Comparison of ENCODE assay signal across 12 cellular contexts in genomic region chr12:106987846-106988245, GRCh38. TPM values are rescaled to one million over a fixed set of nuclear protein-coding genes. Genes with fewer than 3 reads are reported as not detected.
DNase-seq lines count a peak whose midpoint lies in the region; ATAC-seq and TF ChIP-seq lines count a peak whose summit lies in the region.
"Had no signal": no experiment of that assay in that cellular context is flagged by ENCODE, and none has a peak within 500 bp of the region (broad histone marks: within the 10 kb centered on the region; RNA-seq: fewer than 3 reads in every experiment).

No MANE protein-coding gene starts in this region.

- peak overlapping the region; percentile 91 for H3K4me3 Mint-ChIP-seq in stimulated activated naive CD8-positive, alpha-beta T cell treated with anti-CD3 and anti-CD28 coated beads, Interleukin-15, Interleukin-2, amounts not matched to agents 100 ng/mL and 50 ng/mL, for 24 hours

- ATAC-seq in stimulated activated naive CD8-positive, alpha-beta T cell treated with anti-CD3 and anti-CD28 coated beads, Interleukin-15, Interleukin-2, amounts not matched to agents 100 U/mL and 50 U/mL, for 24 hours, result no peak
- ATAC-seq in HG03139 (IDR thresholded peaks at IDR 0.05; ENCODE audit: unreplicated experiment), result no peak
- ATAC-seq in GM18519 (IDR thresholded peaks at IDR 0.05; ENCODE audit: low FRiP score, unreplicated experiment), result no peak

- H3K36me3 Mint-ChIP-seq in stimulated activated naive CD8-positive, alpha-beta T cell treated with anti-CD3 and anti-CD28 coated beads, Interleukin-15, Interleukin-2, amounts not matched to agents 100 ng/mL and 50 ng/mL, for 24 hours (ENCODE audit: low read depth), result peaks cover 26% of the 10 kb centered on the region

- no peaks in the 10 kb centered on the region for H3K27me3 Mint-ChIP-seq in stimulated activated naive CD8-positive, alpha-beta T cell treated with anti-CD3 and anti-CD28 coated beads, Interleukin-15, Interleukin-2, amounts not matched to agents 100 ng/mL and 50 ng/mL, for 24 hours

- peak overlapping the region; percentile 91 to 93 for H3K27ac ChIP-seq in ascending aorta
- peak overlapping the region; percentile 57 for H3K27ac ChIP-seq in muscle layer of colon (ENCODE audit: low read depth, low read length)
- H3K27ac ChIP-seq in vagina, result peak overlapping the region; percentile 68
- H3K27ac ChIP-seq in dorsolateral prefrontal cortex, result peak overlapping the region in 7 of 59 donors; percentile 54 to 97 (median 85)
- H3K27ac ChIP-seq: epithelial cell of prostate had no signal

- H3K36me3 ChIP-seq in ascending aorta (no peaks in the 10 kb centered on the region), muscle layer of colon (ENCODE audit: insufficient read depth, low read length) (peaks cover 23% of the 10 kb centered on the region), vagina (no peaks in the 10 kb centered on the region)

- H3K4me3 ChIP-seq in ascending aorta (peak overlapping the region; percentile 69 to 77), muscle layer of colon (ENCODE audit: low read depth in 1 of 2, low read length in 2 of 2) (no peak overlapping the region), vagina (peak overlapping the region in 1 of 2 donors; percentile 83), dorsolateral prefrontal cortex (peak overlapping the region in 24 of 59 donors; percentile 72 to 96 (median 83))

- H3K27me3 ChIP-seq in ascending aorta, result no peaks in the 10 kb centered on the region
- no peaks in the 10 kb centered on the region for H3K27me3 ChIP-seq in muscle layer of colon (ENCODE audit: control insufficient read depth in 1 of 2, insufficient read depth in 2 of 2, low read length in 2 of 2)
- no peaks in the 10 kb centered on the region for H3K27me3 ChIP-seq in vagina
- no peaks in the 10 kb centered on the region for H3K27me3 ChIP-seq in dorsolateral prefrontal cortex

- peaks cover 17% of the 10 kb centered on the region for H3K9me3 Mint-ChIP-seq in stimulated activated naive CD8-positive, alpha-beta T cell treated with anti-CD3 and anti-CD28 coated beads, Interleukin-15, Interleukin-2, amounts not matched to agents 100 ng/mL and 50 ng/mL, for 24 hours

- TF ChIP-seq CTCF in ascending aorta (IDR thresholded peaks at IDR 0.05), result no peak
- TF ChIP-seq CTCF in vagina (IDR thresholded peaks at IDR 0.05), result no peak
- no peak for TF ChIP-seq CTCF in dorsolateral prefrontal cortex (IDR thresholded peaks at IDR 0.05 in 54 of 56, conservative IDR thresholded peaks at IDR 0.05 in 2 of 56; ENCODE audit: low read depth in 1 of 56, partially characterized antibody in 56 of 56)

- peaks cover 42% of the 10 kb centered on the region for H3K4me1 Mint-ChIP-seq in stimulated activated naive CD8-positive, alpha-beta T cell treated with anti-CD3 and anti-CD28 coated beads, Interleukin-15, Interleukin-2, amounts not matched to agents 100 ng/mL and 50 ng/mL, for 24 hours (ENCODE audit: low read depth)

- no peak for TF ChIP-seq POLR2A in vagina (IDR thresholded peaks at IDR 0.05)

- H3K9ac ChIP-seq in muscle layer of colon (ENCODE audit: low read length), result peak overlapping the region; percentile 21

- no peak overlapping the region for H3K27ac Mint-ChIP-seq in stimulated activated naive CD8-positive, alpha-beta T cell treated with anti-CD3 and anti-CD28 coated beads, Interleukin-15, Interleukin-2, amounts not matched to agents 100 ng/mL and 50 ng/mL, for 24 hours

- intact Hi-C loops in ascending aorta (cut with DNase I) (loop anchor here (1.0 to 2.0 kb wide), 3 partner anchors 33 to 105 kb away; partner anchors contain the start of genes CRY1 and TMEM263), vagina (cut with DNase I) (loop anchor here (10.0 kb wide), 1 partner anchor 107 kb away; the partner anchor contains the start of gene CRY1), dorsolateral prefrontal cortex (cut with DNase I) (loop anchor here (1.0 to 10.0 kb wide), 4 partner anchors 31 to 107 kb away; partner anchors contain the start of gene CRY1 (in 2 of the 2))

- H3K9me3 ChIP-seq in ascending aorta, result no peaks in the 10 kb centered on the region
- no peaks in the 10 kb centered on the region for H3K9me3 ChIP-seq in muscle layer of colon (ENCODE audit: low read length)
- H3K9me3 ChIP-seq in vagina, result no peaks in the 10 kb centered on the region
- H3K9me3 ChIP-seq: mucosa of descending colon had no signal

- DNase-seq in stimulated activated naive CD8-positive, alpha-beta T cell treated with anti-CD3 and anti-CD28 coated beads, Interleukin-15, Interleukin-2, amounts not matched to agents 100 U/mL and 50 U/mL, for 24 hours, result no peak
- no peak for DNase-seq in ascending aorta (ENCODE audit: low spot score in 2 of 2)
- DNase-seq in vagina (ENCODE audit: extremely low spot score in 2 of 2), result no peak
- DNase-seq in dorsolateral prefrontal cortex, result no peak
- DNase-seq: activated CD4-positive, alpha-beta T cell treated with anti-CD3 and anti-CD28 coated beads, Interleukin-2, amount 50 U/mL, for 48 hours; mucosa of descending colon; NCI-H226 had no signal

- H3K4me1 ChIP-seq in ascending aorta (peaks cover 9 to 16% of the 10 kb centered on the region in 2 donors), muscle layer of colon (ENCODE audit: insufficient read depth, low read length) (peaks cover 24% of the 10 kb centered on the region), vagina (peaks cover 33% of the 10 kb centered on the region)

RNA-seq across cellular contexts. Expression of gene MTERF2, which starts 0.9 kb away (rescaled TPM):
- total RNA-seq in ascending aorta, result 3.1 TPM
- total RNA-seq in vagina, result 14.5 TPM
- 10 to 100 TPM; 17.1 to 39.1 (median 25.8) TPM for total RNA-seq in dorsolateral prefrontal cortex

RNA-seq across cellular contexts. Expression of gene TMEM263, which starts 32.1 kb away (rescaled TPM):
- 27.0 TPM for total RNA-seq in ascending aorta
- total RNA-seq in vagina, result 19.6 TPM
- 10 to 100 TPM; 16.7 to 37.0 (median 26.8) TPM for total RNA-seq in dorsolateral prefrontal cortex

Comparison
In these comparisons a context has a peak if more than half of its experiments do, and no peak if none do; other contexts are left out.
1. H3K4me3 ChIP-seq: peak in ascending aorta (2 of 2); none in muscle layer of colon (0 of 2).